In genomic region chr5:177425196-177425800, GRCh38 we compare ENCODE assay signal across 8 cellular contexts. TPM values are rescaled to one million over a fixed set of nuclear protein-coding genes. Genes with fewer than 3 reads are reported as not detected.
DNase-seq lines count a peak whose midpoint lies in the region; ATAC-seq and TF ChIP-seq lines count a peak whose summit lies in the region.

No MANE protein-coding gene starts in this region.

- no peaks in the 10 kb centered on the region for H3K27me3 Mint-ChIP-seq in dendritic cell treated with granulocyte-macrophage colony-stimulating factor and Interleukin-4, amounts not matched to agents 40 ng/mL and 50 ng/mL, for 4 days
- no peaks in the 10 kb centered on the region for H3K27me3 Mint-ChIP-seq in natural killer cell (ENCODE audit: low read depth in 2 of 2)

- ATAC-seq in natural killer cell: peak in 2 of 3 donors; percentile 0 to 1

- H3K4me3 ChIP-seq in BJ (ENCODE audit: low read depth, low read length): peak overlapping the region; percentile 49
- H3K4me3 ChIP-seq in LNCaP clone FGC (ENCODE audit: low read depth, low read length): peak overlapping the region; percentile 55

- no peak for TF ChIP-seq CTCF in BJ (IDR thresholded peaks at IDR 0.05; ENCODE audit: insufficient read depth, low read depth, low read length)
- TF ChIP-seq CTCF in LNCaP clone FGC (IDR thresholded peaks at IDR 0.05; ENCODE audit: control insufficient read depth, extremely low read depth, insufficient read depth): no peak
- TF ChIP-seq CTCF in natural killer cell (IDR thresholded peaks at IDR 0.05): no peak

- intact Hi-C loops in dendritic cell treated with granulocyte-macrophage colony-stimulating factor and Interleukin-4, amounts not matched to agents 40 ng/mL and 50 ng/mL, for 4 days (cut with micrococcal nuclease): no loop called here
- intact Hi-C loops in natural killer cell (cut with micrococcal nuclease): no loop called here

- peak overlapping the region; percentile 86 for H3K4me3 Mint-ChIP-seq in dendritic cell treated with granulocyte-macrophage colony-stimulating factor and Interleukin-4, amounts not matched to agents 40 ng/mL and 50 ng/mL, for 4 days
- H3K4me3 Mint-ChIP-seq in natural killer cell: peak overlapping the region; percentile 98

- CTCF ChIA-PET in BJ (lab: Yijun Ruan, JAX): interaction anchor here (0.6 to 6.2 kb wide), 2 partner anchors 22 to 36 kb away, joined by 3 to 48 read pairs; no protein-coding TSS in a partner anchor

- DNase-seq in BJ (ENCODE audit: low read depth): no peak
- DNase-seq in LNCaP clone FGC (ENCODE audit: low read depth): no peak
- DNase-seq in natural killer cell: no peak
- no peak for DNase-seq in KBM-7
- DNase-seq in NCI-H2081 treated with DMSO at 0.1 percent for 48 hours (lab: John Stamatoyannopoulos, UW): no peak
- no peak for DNase-seq in NCI-H2107 (lab: John Stamatoyannopoulos, UW)
- no peak for DNase-seq in COR-L47 (lab: John Stamatoyannopoulos, UW)

- no peaks in the 10 kb centered on the region for H3K27me3 ChIP-seq in BJ (ENCODE audit: control insufficient read depth, insufficient read depth, low read length)

- peaks cover 14% of the 10 kb centered on the region for H3K36me3 Mint-ChIP-seq in dendritic cell treated with granulocyte-macrophage colony-stimulating factor and Interleukin-4, amounts not matched to agents 40 ng/mL and 50 ng/mL, for 4 days (ENCODE audit: low read depth)
- no peaks in the 10 kb centered on the region for H3K36me3 Mint-ChIP-seq in natural killer cell

- H3K4me1 Mint-ChIP-seq in dendritic cell treated with granulocyte-macrophage colony-stimulating factor and Interleukin-4, amounts not matched to agents 40 ng/mL and 50 ng/mL, for 4 days (ENCODE audit: low read depth): peaks cover 53% of the 10 kb centered on the region
- H3K4me1 Mint-ChIP-seq in natural killer cell: peaks cover 47 to 58% of the 10 kb centered on the region in 2 donors

- no peaks in the 10 kb centered on the region for H3K9me3 Mint-ChIP-seq in dendritic cell treated with granulocyte-macrophage colony-stimulating factor and Interleukin-4, amounts not matched to agents 40 ng/mL and 50 ng/mL, for 4 days
- H3K9me3 Mint-ChIP-seq in natural killer cell: no peaks in the 10 kb centered on the region

- POLR2A ChIA-PET in BJ (lab: Charles Lee): interaction anchor here (0.7 kb wide), 1 partner anchor 23 kb away, joined by 3 read pairs; no protein-coding TSS in a partner anchor

- H3K36me3 ChIP-seq in BJ (ENCODE audit: control insufficient read depth, insufficient read depth, low read length): 0 out of 2 replicates have a peak, but pooled peaks cover 2% of the 10 kb centered on the region

- in situ Hi-C loops in KBM-7 (cut with MboI; ENCODE audit: low pct_unique_long_range_greater_than_20kb, low sequenced_read_pairs): no loop called here

- H3K27ac Mint-ChIP-seq in dendritic cell treated with granulocyte-macrophage colony-stimulating factor and Interleukin-4, amounts not matched to agents 40 ng/mL and 50 ng/mL, for 4 days: peak overlapping the region; percentile 96
- peak overlapping the region; percentile 94 to 99 for H3K27ac Mint-ChIP-seq in natural killer cell

RNA-seq across cellular contexts. Expression of gene GRK6, which starts 1.2 kb away (rescaled TPM):
- polyA plus RNA-seq in BJ (2011; rRNA removed): 24.0 and 37.7 TPM in 2 replicates
- polyA minus RNA-seq in BJ (2011; rRNA and poly(A)+ RNA removed): 17.7 and 20.2 TPM in 2 replicates
- 100 to 1,000 TPM; 173 to 221 (median 190) TPM for total RNA-seq in natural killer cell

RNA-seq across cellular contexts. Expression of gene F12, which starts 15.9 kb away (rescaled TPM):
- polyA plus RNA-seq in BJ (2011; rRNA removed): 0.67 and 0.69 TPM in 2 replicates
- not detected in 2 replicates for polyA minus RNA-seq in BJ (2011; rRNA and poly(A)+ RNA removed)
- total RNA-seq in natural killer cell: 1 to 10 TPM in 1 of 3 donors, under 1 TPM in 2; 0.66 to 1.7 (median 0.93) TPM

RNA-seq across cellular contexts. Expression of gene PRR7, which starts 21.3 kb away (rescaled TPM):
- 1.6 TPM in 2 replicates for polyA plus RNA-seq in BJ (2011; rRNA removed)
- polyA minus RNA-seq in BJ (2011; rRNA and poly(A)+ RNA removed): 0.24 and 0.26 TPM in 2 replicates
- 10 to 100 TPM; 21.6 to 27.9 (median 23.3) TPM for total RNA-seq in natural killer cell

RNA-seq across cellular contexts. Expression of gene PFN3, which starts 24.8 kb away (rescaled TPM):
- polyA plus RNA-seq in BJ (2011; rRNA removed): not detected in 2 replicates
- not detected in 2 replicates for polyA minus RNA-seq in BJ (2011; rRNA and poly(A)+ RNA removed)
- total RNA-seq in natural killer cell: not detected

RNA-seq across cellular contexts. Expression of gene SLC34A1, which starts 41.1 kb away (rescaled TPM):
- polyA plus RNA-seq in BJ (2011; rRNA removed): not detected in 2 replicates
- not detected in 2 replicates for polyA minus RNA-seq in BJ (2011; rRNA and poly(A)+ RNA removed)
- under 1 TPM; 0.50 to 0.66 (median 0.63) TPM for total RNA-seq in natural killer cell
